1 cellular context compared by ENCODE assay signal in the genomic region with DNA sequence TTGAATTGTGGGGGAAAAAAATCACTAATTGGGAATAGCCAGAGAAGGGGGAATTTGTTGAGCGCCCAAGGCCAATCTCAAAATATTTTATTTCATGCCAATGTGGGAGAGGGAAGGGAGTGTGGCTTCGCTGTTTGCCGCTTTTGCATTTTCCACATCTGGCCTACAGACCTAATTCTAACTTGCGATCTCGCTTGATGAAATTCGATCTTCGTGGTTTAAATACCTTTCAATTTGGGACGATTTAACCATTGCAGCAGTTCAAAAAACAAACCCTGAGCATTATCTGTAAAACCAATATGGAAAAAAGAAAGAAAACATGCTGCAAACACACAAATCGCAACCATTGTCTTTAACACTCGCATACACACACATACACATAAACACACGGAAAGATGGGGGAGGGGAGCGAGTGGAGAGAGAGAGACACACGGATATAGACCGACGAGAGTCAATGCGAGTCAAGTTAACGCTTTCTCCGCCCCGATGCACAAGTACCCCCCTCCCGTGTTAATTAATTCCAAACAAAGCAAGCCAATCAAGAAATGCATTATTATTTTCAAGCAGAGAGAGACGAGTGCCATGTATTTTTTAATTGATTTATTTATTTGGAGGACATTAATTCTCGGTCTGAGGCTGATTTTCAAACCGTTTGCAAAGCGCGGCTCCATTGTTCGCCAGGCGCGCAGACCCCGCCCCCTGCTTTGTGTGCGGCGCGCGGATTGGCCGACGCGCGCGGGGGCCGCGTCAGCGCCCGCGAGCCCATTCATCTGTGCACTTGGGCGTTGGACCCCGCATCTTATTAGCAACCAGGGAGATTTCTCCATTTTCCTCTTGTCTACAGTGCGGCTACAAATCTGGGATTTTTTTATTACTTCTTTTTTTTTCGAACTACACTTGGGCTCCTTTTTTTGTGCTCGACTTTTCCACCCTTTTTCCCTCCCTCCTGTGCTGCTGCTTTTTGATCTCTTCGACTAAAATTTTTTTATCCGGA.
TF ChIP-seq lines count a peak whose summit lies in the region.

Gene MARCKS, plus strand, starts transcription at position 775 of the 994 bp plus-strand sequence. CDS start 401 bp downstream, outside the sequence.

TF ChIP-seq in HepG2, 621 proteins besides CTCF, POLR2A, EP300 and RAD21 (continued from another document and continues in another):
- TF ChIP-seq PATZ1 (CRISPR knock-in tag; IDR thresholded peaks at IDR 0.05) = peak; percentile 67
- TF ChIP-seq, protein P1, sequence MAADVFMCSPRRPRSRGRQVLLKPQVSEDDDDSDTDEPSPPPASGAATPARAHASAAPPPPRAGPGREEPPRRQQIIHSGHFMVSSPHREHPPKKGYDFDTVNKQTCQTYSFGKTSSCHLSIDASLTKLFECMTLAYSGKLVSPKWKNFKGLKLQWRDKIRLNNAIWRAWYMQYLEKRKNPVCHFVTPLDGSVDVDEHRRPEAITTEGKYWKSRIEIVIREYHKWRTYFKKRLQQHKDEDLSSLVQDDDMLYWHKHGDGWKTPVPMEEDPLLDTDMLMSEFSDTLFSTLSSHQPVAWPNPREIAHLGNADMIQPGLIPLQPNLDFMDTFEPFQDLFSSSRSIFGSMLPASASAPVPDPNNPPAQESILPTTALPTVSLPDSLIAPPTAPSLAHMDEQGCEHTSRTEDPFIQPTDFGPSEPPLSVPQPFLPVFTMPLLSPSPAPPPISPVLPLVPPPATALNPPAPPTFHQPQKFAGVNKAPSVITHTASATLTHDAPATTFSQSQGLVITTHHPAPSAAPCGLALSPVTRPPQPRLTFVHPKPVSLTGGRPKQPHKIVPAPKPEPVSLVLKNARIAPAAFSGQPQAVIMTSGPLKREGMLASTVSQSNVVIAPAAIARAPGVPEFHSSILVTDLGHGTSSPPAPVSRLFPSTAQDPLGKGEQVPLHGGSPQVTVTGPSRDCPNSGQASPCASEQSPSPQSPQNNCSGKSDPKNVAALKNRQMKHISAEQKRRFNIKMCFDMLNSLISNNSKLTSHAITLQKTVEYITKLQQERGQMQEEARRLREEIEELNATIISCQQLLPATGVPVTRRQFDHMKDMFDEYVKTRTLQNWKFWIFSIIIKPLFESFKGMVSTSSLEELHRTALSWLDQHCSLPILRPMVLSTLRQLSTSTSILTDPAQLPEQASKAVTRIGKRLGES (CRISPR knock-in tag; IDR thresholded peaks at IDR 0.05; ENCODE audit: borderline replicate concordance) = no peak
- peak; percentile 68; the same call in 1 of the 2 replicates for TF ChIP-seq POLR2G (IDR thresholded peaks at IDR 0.05; ENCODE audit: low read depth, low read length)
- no peak for TF ChIP-seq HMG20B (CRISPR knock-in tag; conservative IDR thresholded peaks at IDR 0.05)
- TF ChIP-seq PRMT3 (CRISPR knock-in tag; IDR thresholded peaks at IDR 0.05; ENCODE audit: borderline replicate concordance, low read depth) = no peak
- TF ChIP-seq JUND (CRISPR knock-in tag; IDR thresholded peaks at IDR 0.05) = no peak
- TF ChIP-seq IRF2 (CRISPR knock-in tag; IDR thresholded peaks at IDR 0.05) = 0 out of 2 replicates have a peak, but pooled peaks have one; percentile 34
- TF ChIP-seq PHF20 (CRISPR knock-in tag; IDR thresholded peaks at IDR 0.05) = 0 out of 2 replicates have a peak, but pooled peaks have one; percentile 20
- TF ChIP-seq, protein P2, sequence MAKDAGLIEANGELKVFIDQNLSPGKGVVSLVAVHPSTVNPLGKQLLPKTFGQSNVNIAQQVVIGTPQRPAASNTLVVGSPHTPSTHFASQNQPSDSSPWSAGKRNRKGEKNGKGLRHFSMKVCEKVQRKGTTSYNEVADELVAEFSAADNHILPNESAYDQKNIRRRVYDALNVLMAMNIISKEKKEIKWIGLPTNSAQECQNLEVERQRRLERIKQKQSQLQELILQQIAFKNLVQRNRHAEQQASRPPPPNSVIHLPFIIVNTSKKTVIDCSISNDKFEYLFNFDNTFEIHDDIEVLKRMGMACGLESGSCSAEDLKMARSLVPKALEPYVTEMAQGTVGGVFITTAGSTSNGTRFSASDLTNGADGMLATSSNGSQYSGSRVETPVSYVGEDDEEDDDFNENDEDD (CRISPR knock-in tag; IDR thresholded peaks at IDR 0.05; ENCODE audit: borderline replicate concordance) = peak; percentile 63; the same call in 1 of the 2 replicates
- peak; percentile 75; the same call in 1 of the 2 replicates for TF ChIP-seq ZNF709 (CRISPR knock-in tag; IDR thresholded peaks at IDR 0.05)
- TF ChIP-seq SP5 (CRISPR knock-in tag; IDR thresholded peaks at IDR 0.05; ENCODE audit: borderline replicate concordance, low read depth) = 0 out of 2 replicates have a peak, but pooled peaks have one; percentile 15
- TF ChIP-seq CREM (IDR thresholded peaks at IDR 0.05) = no peak; the same call in 1 of the 2 replicates
- TF ChIP-seq CREM (CRISPR knock-in tag; IDR thresholded peaks at IDR 0.05) = no peak
- peak; percentile 10; the same call in 1 of the 2 replicates for TF ChIP-seq TARDBP (CRISPR knock-in tag; IDR thresholded peaks at IDR 0.05)
- TF ChIP-seq SP4 (CRISPR knock-in tag; IDR thresholded peaks at IDR 0.05) = no peak
- TF ChIP-seq, protein P3, sequence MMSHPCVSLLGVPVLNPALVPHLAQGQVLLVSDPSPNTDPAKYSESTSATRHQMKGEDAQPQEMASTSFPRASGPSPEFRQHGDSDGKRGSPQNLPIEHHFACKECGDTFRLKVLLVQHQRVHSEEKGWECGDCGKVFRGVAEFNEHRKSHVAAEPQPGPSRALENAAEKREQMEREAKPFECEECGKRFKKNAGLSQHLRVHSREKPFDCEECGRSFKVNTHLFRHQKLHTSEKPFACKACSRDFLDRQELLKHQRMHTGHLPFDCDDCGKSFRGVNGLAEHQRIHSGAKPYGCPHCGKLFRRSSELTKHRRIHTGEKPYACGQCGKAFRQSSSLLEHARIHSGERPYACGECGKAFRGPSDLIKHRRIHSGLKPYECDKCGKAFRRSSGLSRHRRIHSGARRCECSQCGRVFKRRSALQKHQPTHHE (CRISPR knock-in tag; IDR thresholded peaks at IDR 0.05; ENCODE audit: borderline replicate concordance) = 0 out of 2 replicates have a peak, but pooled peaks have one; percentile 22
- TF ChIP-seq HNRNPUL1 (IDR thresholded peaks at IDR 0.05; ENCODE audit: low read depth, low read length) = no peak
- TF ChIP-seq CBX2 (IDR thresholded peaks at IDR 0.05; ENCODE audit: low read depth, low read length) = peak; percentile 27; the same call in 1 of the 2 replicates
- no peak for TF ChIP-seq CBX2 (CRISPR knock-in tag; IDR thresholded peaks at IDR 0.05; ENCODE audit: low read depth)
- no peak for TF ChIP-seq TBL1XR1 (IDR thresholded peaks at IDR 0.05; ENCODE audit: borderline replicate concordance, low read length, partially characterized antibody)
- peak; percentile 59; the same call in 1 of the 2 replicates for TF ChIP-seq NFIC (IDR thresholded peaks at IDR 0.05; ENCODE audit: low read length)
- TF ChIP-seq HDAC2 (CRISPR knock-in tag; IDR thresholded peaks at IDR 0.05) = no peak
- TF ChIP-seq KLF16 (CRISPR knock-in tag; IDR thresholded peaks at IDR 0.05) = peak in 1 of 2 experiments; percentile 40; a peak in 1 of 4 replicates
- TF ChIP-seq, protein P4, sequence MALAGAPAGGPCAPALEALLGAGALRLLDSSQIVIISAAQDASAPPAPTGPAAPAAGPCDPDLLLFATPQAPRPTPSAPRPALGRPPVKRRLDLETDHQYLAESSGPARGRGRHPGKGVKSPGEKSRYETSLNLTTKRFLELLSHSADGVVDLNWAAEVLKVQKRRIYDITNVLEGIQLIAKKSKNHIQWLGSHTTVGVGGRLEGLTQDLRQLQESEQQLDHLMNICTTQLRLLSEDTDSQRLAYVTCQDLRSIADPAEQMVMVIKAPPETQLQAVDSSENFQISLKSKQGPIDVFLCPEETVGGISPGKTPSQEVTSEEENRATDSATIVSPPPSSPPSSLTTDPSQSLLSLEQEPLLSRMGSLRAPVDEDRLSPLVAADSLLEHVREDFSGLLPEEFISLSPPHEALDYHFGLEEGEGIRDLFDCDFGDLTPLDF (CRISPR knock-in tag; IDR thresholded peaks at IDR 0.05) = peak; percentile 68
- no peak for TF ChIP-seq ZNF207 (IDR thresholded peaks at IDR 0.05; ENCODE audit: borderline replicate concordance)
- no peak for TF ChIP-seq ZNF510 (CRISPR knock-in tag; IDR thresholded peaks at IDR 0.05; ENCODE audit: low read depth)
- peak; percentile 23; the same call in 1 of the 2 replicates for TF ChIP-seq ZNF605 (CRISPR knock-in tag; IDR thresholded peaks at IDR 0.05)
- TF ChIP-seq MAZ (IDR thresholded peaks at IDR 0.05; ENCODE audit: borderline replicate concordance, low read depth, low read length) = 0 out of 2 replicates have a peak, but pooled peaks have one; percentile 38
- TF ChIP-seq MAZ (CRISPR knock-in tag; IDR thresholded peaks at IDR 0.05; ENCODE audit: low read depth) = no peak
- peak; percentile 53; the same call in 1 of the 2 replicates for TF ChIP-seq NCOR1 (IDR thresholded peaks at IDR 0.05; ENCODE audit: borderline replicate concordance, low read length)
- TF ChIP-seq TFDP2 (CRISPR knock-in tag; IDR thresholded peaks at IDR 0.05) = peak; percentile 62
- TF ChIP-seq RBAK (CRISPR knock-in tag; IDR thresholded peaks at IDR 0.05) = no peak
- 0 out of 2 replicates have a peak, but pooled peaks have one; percentile 27 for TF ChIP-seq RNF2 (conservative IDR thresholded peaks at IDR 0.05; ENCODE audit: low read depth)
- TF ChIP-seq TIGD3 (CRISPR knock-in tag; IDR thresholded peaks at IDR 0.05; ENCODE audit: borderline replicate concordance) = no peak
- TF ChIP-seq ZNF205 (CRISPR knock-in tag; IDR thresholded peaks at IDR 0.05) = no peak
- TF ChIP-seq, protein P5, sequence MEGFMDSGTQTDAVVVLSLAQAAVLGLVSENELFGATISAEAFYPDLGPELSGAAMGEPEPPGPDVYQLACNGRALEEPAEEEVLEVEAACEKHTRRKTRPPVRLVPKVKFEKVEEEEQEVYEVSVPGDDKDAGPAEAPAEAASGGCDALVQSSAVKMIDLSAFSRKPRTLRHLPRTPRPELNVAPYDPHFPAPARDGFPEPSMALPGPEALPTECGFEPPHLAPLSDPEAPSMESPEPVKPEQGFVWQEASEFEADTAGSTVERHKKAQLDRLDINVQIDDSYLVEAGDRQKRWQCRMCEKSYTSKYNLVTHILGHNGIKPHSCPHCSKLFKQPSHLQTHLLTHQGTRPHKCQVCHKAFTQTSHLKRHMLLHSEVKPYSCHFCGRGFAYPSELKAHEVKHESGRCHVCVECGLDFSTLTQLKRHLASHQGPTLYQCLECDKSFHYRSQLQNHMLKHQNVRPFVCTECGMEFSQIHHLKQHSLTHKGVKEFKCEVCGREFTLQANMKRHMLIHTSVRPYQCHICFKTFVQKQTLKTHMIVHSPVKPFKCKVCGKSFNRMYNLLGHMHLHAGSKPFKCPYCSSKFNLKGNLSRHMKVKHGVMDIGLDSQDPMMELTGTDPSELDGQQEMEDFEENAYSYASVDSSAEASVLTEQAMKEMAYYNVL (CRISPR knock-in tag; IDR thresholded peaks at IDR 0.05; ENCODE audit: borderline replicate concordance) = 0 out of 2 replicates have a peak, but pooled peaks have one; percentile 42
- peak; percentile 75 for TF ChIP-seq NFYC (CRISPR knock-in tag; IDR thresholded peaks at IDR 0.05)
- TF ChIP-seq ZGPAT (CRISPR knock-in tag; IDR thresholded peaks at IDR 0.05) = peak; percentile 64; the same call in 1 of the 2 replicates
